19 cellular contexts compared by ENCODE assay signal in the genomic region with DNA sequence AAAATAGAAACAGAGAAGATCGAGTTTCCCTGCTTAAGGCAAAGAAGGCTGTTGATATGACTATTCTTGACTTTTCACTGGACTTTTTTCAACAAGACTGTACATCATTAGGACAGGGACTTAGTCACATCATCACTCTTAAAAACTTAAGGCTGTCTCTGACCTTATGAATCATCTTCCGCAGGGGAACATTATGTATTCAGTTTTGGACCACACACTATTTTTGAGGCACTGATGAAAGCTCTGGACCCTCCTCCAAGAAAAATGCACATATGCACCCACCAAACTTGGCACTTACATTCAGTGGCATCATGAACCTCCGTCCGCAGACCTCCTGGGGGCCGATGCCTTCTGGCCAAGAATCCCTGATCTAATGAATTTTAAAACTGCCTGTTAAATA.
DNase-seq lines count a peak whose midpoint lies in the region; ATAC-seq and TF ChIP-seq lines count a peak whose summit lies in the region.
"Had no signal": no experiment of that assay in that cellular context is flagged by ENCODE, and none has a peak within 500 bp of the region (broad histone marks: within the 10 kb centered on the region; RNA-seq: fewer than 3 reads in every experiment).

No MANE protein-coding gene starts in this region.

- DNase-seq in EH (ENCODE audit: low read depth): peak; percentile 87
- no peak for DNase-seq in ascending aorta (ENCODE audit: low spot score in 2 of 2)
- no peak for DNase-seq in foreskin keratinocyte
- DNase-seq in smooth muscle cell (lab: John Stamatoyannopoulos, UW; ENCODE audit: unreplicated experiment): no peak
- DNase-seq in UCSD-AML1 (lab: John Stamatoyannopoulos, UW; ENCODE audit: unreplicated experiment): no peak
- no peak for DNase-seq in HEK293T (ENCODE audit: extremely low spot score)
- DNase-seq in activated CD8-positive, alpha-beta memory T cell treated with anti-CD3 and anti-CD28 coated beads for 24 hours: no peak
- DNase-seq: activated CD4-positive, CD25-positive, alpha-beta regulatory T cell treated with anti-CD3 and anti-CD28 coated beads, Interleukin-2, amount 50 U/mL, for 72 hours; activated CD8-positive, alpha-beta memory T cell treated with anti-CD3 and anti-CD28 coated beads, Interleukin-2, amount 50 U/mL, for 4 hours; KG1; NCI-H1105 treated with DMSO at 0.1 percent for 48 hours; right lobe of liver; stimulated activated CD4-positive, alpha-beta T cell treated with anti-CD3 and anti-CD28 coated beads, Interleukin-4, amount 100 ng/mL, for 4 hours; T-helper 2 cell; upper lobe of right lung had no signal

- H3K4me3 ChIP-seq in ascending aorta (no peak overlapping the region), smooth muscle cell (no peak overlapping the region)
- H3K4me3 ChIP-seq: breast epithelium, lung, right lobe of liver, upper lobe of right lung had no signal

- 51% methylated on average over 5 of the region's 5 CpGs for WGBS in smooth muscle cell (ENCODE audit: low lambda C conversion rate)

- H3K27ac ChIP-seq in ascending aorta (peak overlapping the region; percentile 61 to 72), foreskin keratinocyte (no peak overlapping the region), smooth muscle cell (ENCODE audit: low read depth) (peak overlapping the region; percentile 81)
- H3K27ac ChIP-seq: HL-60, right lobe of liver, upper lobe of right lung had no signal

- H3K79me2 ChIP-seq in smooth muscle cell (ENCODE audit: low read depth): peaks cover 95% of the 10 kb centered on the region

- H3K4me1 ChIP-seq in ascending aorta: peaks cover 8 to 72% of the 10 kb centered on the region in 2 donors
- no peaks in the 10 kb centered on the region for H3K4me1 ChIP-seq in foreskin keratinocyte
- peaks cover 17% of the 10 kb centered on the region for H3K4me1 ChIP-seq in smooth muscle cell (ENCODE audit: low read depth)
- H3K4me1 ChIP-seq: breast epithelium, right lobe of liver, upper lobe of right lung had no signal

- peaks cover 79% of the 10 kb centered on the region for H3F3A ChIP-seq in smooth muscle cell (ENCODE audit: low read depth)

- H3K27me3 ChIP-seq in ascending aorta: no peaks in the 10 kb centered on the region
- H3K27me3 ChIP-seq in foreskin keratinocyte: no peaks in the 10 kb centered on the region
- no peaks in the 10 kb centered on the region for H3K27me3 ChIP-seq in smooth muscle cell (ENCODE audit: low read depth)
- H3K27me3 ChIP-seq: breast epithelium, right lobe of liver, upper lobe of right lung had no signal

- no peak overlapping the region for H3K9ac ChIP-seq in smooth muscle cell (ENCODE audit: low read depth)

- H2AFZ ChIP-seq in smooth muscle cell (ENCODE audit: low read depth): no peak overlapping the region

- CTCF ChIA-PET in HEK293T (lab: Yijun Ruan, JAX): interaction anchor here (0.6 kb wide), 1 partner anchor 264 kb away, joined by 3 read pairs; no protein-coding TSS in a partner anchor

- H3K4me2 ChIP-seq in smooth muscle cell: no peak overlapping the region

- intact Hi-C loops in ascending aorta (cut with DNase I): no loop called here

- peaks cover 100% of the 10 kb centered on the region for H4K20me1 ChIP-seq in smooth muscle cell (ENCODE audit: low read depth)

- H3K9me3 ChIP-seq in ascending aorta (no peaks in the 10 kb centered on the region), smooth muscle cell (replicated peaks; ENCODE audit: low read depth) (no peaks in the 10 kb centered on the region)
- H3K9me3 ChIP-seq: breast epithelium, right lobe of liver, upper lobe of right lung had no signal

- TF ChIP-seq CTCF in ascending aorta (IDR thresholded peaks at IDR 0.05): no peak
- no peak for TF ChIP-seq CTCF in foreskin keratinocyte (conservative IDR thresholded peaks at IDR 0.05)
- no peak for TF ChIP-seq CTCF in smooth muscle cell (IDR thresholded peaks at IDR 0.05; ENCODE audit: borderline replicate concordance, insufficient read depth, poor library complexity, severe bottlenecking)

- H3K36me3 ChIP-seq in ascending aorta (peaks cover 0 to 2% of the 10 kb centered on the region in 2 donors), smooth muscle cell (ENCODE audit: low read depth) (no peaks in the 10 kb centered on the region)
- H3K36me3 ChIP-seq: breast epithelium, right lobe of liver, upper lobe of right lung had no signal

- POLR2A ChIA-PET in HEK293T (lab: Yijun Ruan, JAX): no interaction called here

- ATAC-seq in foreskin keratinocyte (peak; percentile 33), GM21576 (IDR thresholded peaks at IDR 0.05; ENCODE audit: unreplicated experiment) (no peak)
- ATAC-seq: right lobe of liver, upper lobe of right lung had no signal

TF ChIP-seq in HEK293T, 16 proteins besides CTCF, POLR2A, EP300 and RAD21:
- TF ChIP-seq ZNF384 (IDR thresholded peaks at IDR 0.05) (no peak), ARNT (IDR thresholded peaks at IDR 0.05) (no peak), SP1 (IDR thresholded peaks at IDR 0.05) (no peak), FOXK2 (IDR thresholded peaks at IDR 0.05) (no peak), BHLHE40 (IDR thresholded peaks at IDR 0.05; ENCODE audit: borderline replicate concordance) (no peak)
